In the genomic region with DNA sequence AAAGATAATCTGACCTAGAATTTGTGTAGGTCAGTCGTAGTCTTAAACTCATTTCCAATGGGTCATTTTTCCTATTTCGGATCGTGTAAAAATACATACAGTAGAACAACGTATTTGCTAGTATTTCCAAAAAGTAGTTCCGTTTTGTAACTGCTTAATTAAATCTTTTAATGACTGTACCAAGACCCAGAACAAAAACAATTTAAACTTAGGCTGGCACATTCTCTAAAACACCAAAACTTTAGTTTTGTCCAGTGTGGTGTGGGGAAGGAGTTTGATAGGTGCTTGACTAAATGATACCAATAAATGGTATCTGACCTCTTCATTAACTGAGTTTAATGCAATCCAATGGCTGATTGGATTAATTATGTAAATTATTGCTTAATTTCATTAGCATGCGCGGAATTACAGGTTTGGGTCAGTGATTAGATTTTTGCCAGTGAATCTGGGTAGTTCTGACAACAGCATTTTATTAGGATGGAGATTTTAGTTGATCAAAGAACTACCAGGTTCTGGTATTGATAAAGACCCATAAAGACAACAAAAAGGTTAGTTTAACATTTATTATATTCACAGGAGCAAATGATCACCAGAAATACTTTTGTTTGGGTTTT, we compare ENCODE assay signal across 10 cellular contexts. TPM values are rescaled to one million over a fixed set of nuclear protein-coding genes. Genes with fewer than 3 reads are reported as not detected.
DNase-seq lines count a peak whose midpoint lies in the region; ATAC-seq, FAIRE-seq and TF ChIP-seq lines count a peak whose summit lies in the region.
"Had no signal": no experiment of that assay in that cellular context is flagged by ENCODE, and none has a peak within 500 bp of the region (broad histone marks: within the 10 kb centered on the region; RNA-seq: fewer than 3 reads in every experiment).

No MANE protein-coding gene starts in this region.

- peak overlapping the region; percentile 71 to 99 (median 95); a peak in 20 of 22 replicates for H3K27ac ChIP-seq in BLaER1 treated with 17β-estradiol and CSF1 and Interleukin-3, amounts not matched to agents 10 nM and 100 nM
- peak overlapping the region; percentile 29 for H3K27ac ChIP-seq in astrocyte (ENCODE audit: low read depth, low read length)

- H3K4me3 ChIP-seq in BLaER1 treated with 17β-estradiol and CSF1 and Interleukin-3, amounts not matched to agents 10 nM and 100 nM, result peak overlapping the region; percentile 69 to 87 (median 81)
- H3K4me3 ChIP-seq in astrocyte (ENCODE audit: insufficient read depth, low read depth, low read length), result peak overlapping the region; percentile 98

- peak overlapping the region; percentile 70 to 96 (median 83) for H3K4me2 ChIP-seq in BLaER1 treated with 17β-estradiol and CSF1 and Interleukin-3, amounts not matched to agents 10 nM and 100 nM
- peak overlapping the region; percentile 96 for H3K4me2 ChIP-seq in astrocyte (ENCODE audit: low read length)

- H2AFZ ChIP-seq in astrocyte (ENCODE audit: low read depth, low read length), result no peak overlapping the region

- peaks cover 0 to 14% (median 0%) of the 10 kb centered on the region in 11 experiments; a peak in 4 of 22 replicates for H4K20me1 ChIP-seq in BLaER1 treated with 17β-estradiol and CSF1 and Interleukin-3, amounts not matched to agents 10 nM and 100 nM
- H4K20me1 ChIP-seq in astrocyte (ENCODE audit: insufficient read depth, low read length), result no peaks in the 10 kb centered on the region

- H3K4me1 Mint-ChIP-seq in IgD-negative memory B cell, result peaks cover 21 to 26% (median 24%) of the 10 kb centered on the region in 3 donors
- H3K4me1 Mint-ChIP-seq in astrocyte (ENCODE audit: low read depth, unreplicated experiment), result peaks cover 4% of the 10 kb centered on the region
- H3K4me1 Mint-ChIP-seq in memory B cell, result peaks cover 20% of the 10 kb centered on the region
- H3K4me1 Mint-ChIP-seq in progenitor cell of endocrine pancreas (ENCODE audit: low read depth), result peaks cover 33% of the 10 kb centered on the region

- H3K4me3 Mint-ChIP-seq in IgD-negative memory B cell (peak overlapping the region in 1 of 4 donors; percentile 87), astrocyte (ENCODE audit: unreplicated experiment) (no peak overlapping the region), memory B cell (peak overlapping the region; percentile 65), progenitor cell of endocrine pancreas (ENCODE audit: low read depth) (no peak overlapping the region)

- no peaks in the 10 kb centered on the region for H3K9me3 Mint-ChIP-seq in IgD-negative memory B cell
- no peaks in the 10 kb centered on the region for H3K9me3 Mint-ChIP-seq in astrocyte (ENCODE audit: unreplicated experiment)
- H3K9me3 Mint-ChIP-seq in memory B cell, result peaks cover 4% of the 10 kb centered on the region
- H3K9me3 Mint-ChIP-seq in progenitor cell of endocrine pancreas (ENCODE audit: low read depth), result no peaks in the 10 kb centered on the region
- H3K9me3 Mint-ChIP-seq: activated T-helper 1 cell treated with anti-CD3 and anti-CD28 coated beads, Interleukin-12 subunit alpha, Interleukin-12 subunit beta, Interleukin-2, Interleukin-4 antibody, amounts not matched to agents 30 ng/mL and 10 ng/mL and 1 ng/mL, durations not matched to agents 14 hours and 24 hours and 36 hours had no signal

- no peaks in the 10 kb centered on the region for H3K36me3 ChIP-seq in BLaER1 treated with 17β-estradiol and CSF1 and Interleukin-3, amounts not matched to agents 10 nM and 100 nM
- H3K36me3 ChIP-seq in astrocyte (ENCODE audit: insufficient read depth, low read length), result no peaks in the 10 kb centered on the region

- intact Hi-C loops in posterior cingulate gyrus (cut with DNase I), result loop anchor here (5.0 to 10.0 kb wide), 2 partner anchors 377 to 704 kb away; no protein-coding TSS in a partner anchor

- H3K9ac ChIP-seq in BLaER1 treated with 17β-estradiol and CSF1 and Interleukin-3, amounts not matched to agents 10 nM and 100 nM, result peak overlapping the region; percentile 86 to 99 (median 97)
- peak overlapping the region; percentile 89 for H3K9ac ChIP-seq in astrocyte (ENCODE audit: low read length)

- H3K4me1 ChIP-seq in BLaER1 treated with 17β-estradiol and CSF1 and Interleukin-3, amounts not matched to agents 10 nM and 100 nM, result peaks cover 40 to 59% (median 49%) of the 10 kb centered on the region in 10 experiments
- H3K4me1 ChIP-seq in astrocyte (ENCODE audit: insufficient read depth, low read length), result peaks cover 11% of the 10 kb centered on the region

- no peaks in the 10 kb centered on the region for H3K36me3 Mint-ChIP-seq in IgD-negative memory B cell
- H3K36me3 Mint-ChIP-seq in astrocyte (ENCODE audit: low read depth, unreplicated experiment), result no peaks in the 10 kb centered on the region
- no peaks in the 10 kb centered on the region for H3K36me3 Mint-ChIP-seq in memory B cell
- no peaks in the 10 kb centered on the region for H3K36me3 Mint-ChIP-seq in progenitor cell of endocrine pancreas (ENCODE audit: insufficient read depth)

- H3K27me3 Mint-ChIP-seq in IgD-negative memory B cell (no peaks in the 10 kb centered on the region), astrocyte (ENCODE audit: low read depth, unreplicated experiment) (no peaks in the 10 kb centered on the region), memory B cell (no peaks in the 10 kb centered on the region), progenitor cell of endocrine pancreas (no peaks in the 10 kb centered on the region)

- TF ChIP-seq CTCF in astrocyte (IDR thresholded peaks at IDR 0.05; ENCODE audit: insufficient read depth, low read depth, low read length), result no peak
- no peak for TF ChIP-seq CTCF in progenitor cell of endocrine pancreas (IDR thresholded peaks at IDR 0.05; ENCODE audit: unreplicated experiment)

- peak overlapping the region in 2 of 3 donors; percentile 73 to 81 for H3K27ac Mint-ChIP-seq in IgD-negative memory B cell
- peak overlapping the region; percentile 79 for H3K27ac Mint-ChIP-seq in astrocyte (ENCODE audit: unreplicated experiment)
- no peak overlapping the region for H3K27ac Mint-ChIP-seq in memory B cell
- no peak overlapping the region for H3K27ac Mint-ChIP-seq in progenitor cell of endocrine pancreas
- H3K27ac Mint-ChIP-seq: activated T-helper 1 cell treated with anti-CD3 and anti-CD28 coated beads, Interleukin-12 subunit alpha, Interleukin-12 subunit beta, Interleukin-2, Interleukin-4 antibody, amounts not matched to agents 30 ng/mL and 10 ng/mL and 1 ng/mL, durations not matched to agents 14 hours and 24 hours and 36 hours had no signal

- H3K79me2 ChIP-seq in astrocyte (ENCODE audit: insufficient read depth, low read length), result no peaks in the 10 kb centered on the region

- peaks cover 0 to 7% (median 0%) of the 10 kb centered on the region in 11 experiments; a peak in 4 of 22 replicates for H3K9me3 ChIP-seq in BLaER1 treated with 17β-estradiol and CSF1 and Interleukin-3, amounts not matched to agents 10 nM and 100 nM (replicated peaks in 1 of 11)
- no peaks in the 10 kb centered on the region for H3K9me3 ChIP-seq in astrocyte (ENCODE audit: insufficient read depth, low read depth, low read length)

- H3K27me3 ChIP-seq in BLaER1 treated with 17β-estradiol and CSF1 and Interleukin-3, amounts not matched to agents 10 nM and 100 nM, result no peaks in the 10 kb centered on the region
- no peaks in the 10 kb centered on the region for H3K27me3 ChIP-seq in astrocyte (ENCODE audit: insufficient read depth, low read length)

- no peak for DNase-seq in astrocyte (ENCODE audit: low read depth)
- no peak for DNase-seq in memory B cell (ENCODE audit: low spot score in 2 of 2)
- no peak for DNase-seq in middle frontal gyrus (ENCODE audit: extremely low spot score, low spot score)
- no peak for DNase-seq in T-helper 9 cell
- no peak for DNase-seq in progenitor cell of endocrine pancreas (ENCODE audit: low spot score, unreplicated experiment)
- no peak for DNase-seq in posterior cingulate gyrus

- FAIRE-seq in astrocyte (lab: Jason Lieb, UNC), result no peak

- no peak for ATAC-seq in memory B cell (ENCODE audit: low read depth)

RNA-seq across cellular contexts. Expression of a gene that starts 20.8 kb away (rescaled TPM):
- not detected for polyA plus RNA-seq in IgD-negative memory B cell
- total RNA-seq in astrocyte, result not detected in 2 replicates
- not detected in 2 replicates for total RNA-seq in progenitor cell of endocrine pancreas
- total RNA-seq: activated T-helper 1 cell treated with anti-CD3 and anti-CD28 coated beads, Interleukin-12 subunit alpha, Interleukin-12 subunit beta, Interleukin-2, Interleukin-4 antibody, amounts not matched to agents 30 ng/mL and 10 ng/mL and 1 ng/mL, durations not matched to agents 14 hours and 24 hours and 36 hours; Daoy had no signal

Comparison
In these comparisons a context has a peak if more than half of its experiments do, and no peak if none do; other contexts are left out.
1. H3K27ac Mint-ChIP-seq: peak in IgD-negative memory B cell (2 of 3) and astrocyte (single experiment); none in memory B cell (single experiment) and progenitor cell of endocrine pancreas (single experiment).